ENCODE assay signal across 11 cellular contexts in genomic region chr6:79170915-79171314, GRCh38.
A peak's percentile ranks its signal among the peaks of the same experiment; 100 is the strongest.
DNase-seq lines count a peak whose midpoint lies in the region; ATAC-seq, FAIRE-seq and TF ChIP-seq lines count a peak whose summit lies in the region.
"Had no signal": no experiment of that assay in that cellular context is flagged by ENCODE, and none has a peak within 500 bp of the region (broad histone marks: within the 10 kb centered on the region; RNA-seq: fewer than 3 reads in every experiment).

No MANE protein-coding gene starts in this region.

- TF ChIP-seq CTCF in GM12878 (IDR thresholded peaks at IDR 0.05 in 2 of 3, conservative IDR thresholded peaks at IDR 0.05 in 1 of 3; ENCODE audit: control insufficient read depth in 2 of 3, extremely low read depth in 1 of 3, insufficient read depth in 1 of 3, low read depth in 3 of 3, low read length in 3 of 3) = no peak
- no peak for TF ChIP-seq CTCF in spleen (IDR thresholded peaks at IDR 0.05 in 8 of 11, conservative IDR thresholded peaks at IDR 0.05 in 3 of 11)

- TF ChIP-seq POLR2A in GM12878 (IDR thresholded peaks at IDR 0.05; ENCODE audit: low read depth, low read length) (no peak), spleen (IDR thresholded peaks at IDR 0.05) (no peak)

- H3K9ac ChIP-seq in GM12878 (ENCODE audit: control insufficient read depth, insufficient read depth, low read length) = no peak overlapping the region

- no peak overlapping the region for H3K27ac ChIP-seq in GM12878 (ENCODE audit: control insufficient read depth, insufficient read depth)
- H3K27ac ChIP-seq in spleen = no peak overlapping the region

- CTCF ChIA-PET in GM12878 (lab: Yijun Ruan, JAX) = no interaction called here

- FAIRE-seq in GM12878 (lab: Jason Lieb, UNC) = no peak
- FAIRE-seq in islet of Langerhans (lab: Jason Lieb, UNC) = peak; percentile 87

- POLR2A ChIA-PET in GM12878 (lab: Charles Lee) = no interaction called here

- no peak overlapping the region for H3K4me3 ChIP-seq in GM12878
- no peak overlapping the region for H3K4me3 ChIP-seq in spleen

- H3K9me3 ChIP-seq in GM12878 (replicated peaks; ENCODE audit: control insufficient read depth, insufficient read depth, low read length) (no peaks in the 10 kb centered on the region), spleen (peaks cover 0 to 6% (median 2%) of the 10 kb centered on the region in 8 donors)

- intact Hi-C loops in GM12878 (cut with micrococcal nuclease; ENCODE audit: unreplicated experiment) = no loop called here
- intact Hi-C loops in spleen (cut with DNase I; ENCODE audit: low total_unique reads) = no loop called here

- ATAC-seq in GM12878 (peak; percentile 51), HG03460 (IDR thresholded peaks at IDR 0.05; ENCODE audit: unreplicated experiment) (no peak), HG03097 (IDR thresholded peaks at IDR 0.05; ENCODE audit: low FRiP score, unreplicated experiment) (no peak), HG03280 (IDR thresholded peaks at IDR 0.05; ENCODE audit: unreplicated experiment) (no peak)

- no TSS peak for BruUV-seq in GM12878 (replicated peaks; lab: Mats Ljungman, UMichigan)

- no peak for TF ChIP-seq RAD21 in GM12878 (IDR thresholded peaks at IDR 0.05; ENCODE audit: insufficient read depth, low read depth, low read length)

- 75% methylated on average over 3 of the region's 3 CpGs for WGBS in GM12878 (ENCODE audit: insufficient coverage, insufficient replicate concordance, low lambda C conversion rate, missing lambda C conversion rate)
- 73 to 88% (median 75%) methylated on average over 3 of the region's 3 CpGs for WGBS in spleen, 5 donors

- no peaks in the 10 kb centered on the region for H3K79me2 ChIP-seq in GM12878 (ENCODE audit: control insufficient read depth, insufficient read depth, low read length)

- no peaks in the 10 kb centered on the region for H4K20me1 ChIP-seq in GM12878 (ENCODE audit: control insufficient read depth, insufficient read depth)

- SMC1A ChIA-PET in GM12878 (lab: Charles Lee; ENCODE audit: uncharacterized antibody, unreplicated experiment) = interaction anchor here (0.7 kb wide), 1 partner anchor 1802 kb away, joined by 3 read pairs; no protein-coding TSS in a partner anchor

- DNase-seq in DMS53 (lab: John Stamatoyannopoulos, UW) = peak; percentile 90
- DNase-seq in NCI-H2029 treated with DMSO at 0.1 percent for 48 hours (lab: John Stamatoyannopoulos, UW) = peak; percentile 13
- DNase-seq in GM12878 (ENCODE audit: low read depth, low spot score) = no peak
- no peak for DNase-seq in spleen
- DNase-seq: EL; stimulated activated CD4-positive, alpha-beta T cell treated with anti-CD3 and anti-CD28 coated beads, Interleukin-4, amount 100 ng/mL, for 24 hours; stimulated activated naive CD4-positive, alpha-beta T cell had no signal

- no peaks in the 10 kb centered on the region for H3K36me3 ChIP-seq in GM12878 (ENCODE audit: control insufficient read depth in 2 of 2, insufficient read depth in 2 of 2, low read length in 1 of 2)
- no peaks in the 10 kb centered on the region for H3K36me3 ChIP-seq in spleen

- no peak for TF ChIP-seq EP300 in GM12878 (IDR thresholded peaks at IDR 0.05; ENCODE audit: borderline replicate concordance in 1 of 2, control insufficient read depth in 1 of 2, low read depth in 2 of 2, low read length in 2 of 2)

- no peak overlapping the region for H2AFZ ChIP-seq in GM12878 (ENCODE audit: control insufficient read depth, low read depth, low read length)

- RAD21 ChIA-PET in GM12878 (lab: Charles Lee; ENCODE audit: unreplicated experiment) = no interaction called here

- H3K4me1 ChIP-seq in GM12878 (ENCODE audit: control insufficient read depth, insufficient read depth, low read length) (no peaks in the 10 kb centered on the region), spleen (no peaks in the 10 kb centered on the region)

- no peak overlapping the region for H3K4me2 ChIP-seq in GM12878 (ENCODE audit: control insufficient read depth, insufficient read depth)

- H3K27me3 ChIP-seq in GM12878 (replicated peaks in 1 of 2; ENCODE audit: control insufficient read depth in 2 of 2, insufficient read depth in 2 of 2, low read length in 1 of 2) = no peaks in the 10 kb centered on the region
- no peaks in the 10 kb centered on the region for H3K27me3 ChIP-seq in spleen (replicated peaks in 1 of 7)

- in situ Hi-C loops in GM12878 (cut with MboI) = no loop called here

TF ChIP-seq in GM12878, 131 proteins besides CTCF, POLR2A, EP300 and RAD21:
- TF ChIP-seq STAT3 (IDR thresholded peaks at IDR 0.05; ENCODE audit: low read depth, low read length) (no peak), MYB (IDR thresholded peaks at IDR 0.05; ENCODE audit: borderline replicate concordance, low read depth, low read length) (no peak), POU2F2 (IDR thresholded peaks at IDR 0.05; ENCODE audit: borderline replicate concordance, low read depth, low read length) (no peak), NFXL1 (IDR thresholded peaks at IDR 0.05; ENCODE audit: borderline replicate concordance) (no peak), ATF3 (IDR thresholded peaks at IDR 0.05; ENCODE audit: borderline replicate concordance, extremely low read depth, low read depth, low read length) (no peak), SUPT20H (IDR thresholded peaks at IDR 0.05; ENCODE audit: borderline replicate concordance, control insufficient read depth, low read depth, low read length) (no peak)

Comparison
In these comparisons a context has a peak if more than half of its experiments do, and no peak if none do; other contexts are left out.
1. DNase-seq: peak in DMS53 (single experiment) and NCI-H2029 treated with DMSO at 0.1 percent for 48 hours (single experiment); none in GM12878 (single experiment) and spleen (single experiment).